10 cellular contexts compared by ENCODE assay signal in genomic region chr4:57043304-57044251, GRCh38.
DNase-seq lines count a peak whose midpoint lies in the region; ATAC-seq and TF ChIP-seq lines count a peak whose summit lies in the region.
"Had no signal": no experiment of that assay in that cellular context is flagged by ENCODE, and none has a peak within 500 bp of the region (broad histone marks: within the 10 kb centered on the region; RNA-seq: fewer than 3 reads in every experiment).

No MANE protein-coding gene starts in this region.

- no peaks in the 10 kb centered on the region for H3K27me3 ChIP-seq in liver (ENCODE audit: control insufficient read depth in 4 of 4, insufficient read depth in 4 of 4, low read length in 3 of 4)
- H3K27me3 ChIP-seq in effector memory CD4-positive, alpha-beta T cell (replicated peaks; ENCODE audit: control insufficient read depth, insufficient read depth, low read length, poor library complexity, severe bottlenecking): no peaks in the 10 kb centered on the region

- no peaks in the 10 kb centered on the region for H3K36me3 ChIP-seq in liver (ENCODE audit: control insufficient read depth in 4 of 4, insufficient read depth in 3 of 4, low read depth in 1 of 4, low read length in 3 of 4)
- no peaks in the 10 kb centered on the region for H3K36me3 ChIP-seq in effector memory CD4-positive, alpha-beta T cell (ENCODE audit: control insufficient read depth, insufficient read depth, low read length)

- TF ChIP-seq RAD21 in liver (IDR thresholded peaks at IDR 0.05): peak in 1 of 2 donors; percentile 18

- peak overlapping the region; percentile 56 to 83 for H3K27ac ChIP-seq in liver (ENCODE audit: low read depth in 1 of 2, low read length in 2 of 2)
- H3K27ac ChIP-seq in effector memory CD4-positive, alpha-beta T cell (ENCODE audit: insufficient read depth, low read length, poor library complexity, severe bottlenecking): no peak overlapping the region

- WGBS in liver: 66% methylated on average over 6 of the region's 6 CpGs

- H3K4me1 ChIP-seq in liver (ENCODE audit: control insufficient read depth in 4 of 4, insufficient read depth in 4 of 4, low read length in 3 of 4): no peaks in the 10 kb centered on the region
- no peaks in the 10 kb centered on the region for H3K4me1 ChIP-seq in effector memory CD4-positive, alpha-beta T cell (ENCODE audit: control insufficient read depth, insufficient read depth, low read length, poor library complexity, severe bottlenecking)

- no peaks in the 10 kb centered on the region for H3K9me3 ChIP-seq in liver (ENCODE audit: control insufficient read depth in 4 of 4, low read length in 3 of 4)
- no peaks in the 10 kb centered on the region for H3K9me3 ChIP-seq in effector memory CD4-positive, alpha-beta T cell (ENCODE audit: control insufficient read depth, low read length)

- no peak overlapping the region for H3K9ac ChIP-seq in liver (ENCODE audit: low read depth in 1 of 2, low read length in 2 of 2)

- no peak overlapping the region for H3K4me3 ChIP-seq in HFF-Myc (replicated peaks; ENCODE audit: low read depth, low read length)
- H3K4me3 ChIP-seq in liver (ENCODE audit: low read depth in 1 of 3, low read length in 3 of 3): no peak overlapping the region
- H3K4me3 ChIP-seq in effector memory CD4-positive, alpha-beta T cell (ENCODE audit: insufficient read depth, low read depth, low read length, poor library complexity, severe bottlenecking): no peak overlapping the region

- TF ChIP-seq CTCF in HFF-Myc (IDR thresholded peaks at IDR 0.05; ENCODE audit: low read depth, low read length, missing control alignments) (no peak), liver (IDR thresholded peaks at IDR 0.05; ENCODE audit: low read depth, low read length, missing input control) (no peak)

- peak; percentile 63 for DNase-seq in HFF-Myc (ENCODE audit: extremely low read depth, low read depth)
- peak; percentile 70 for DNase-seq in dedifferentiated amniotic fluid mesenchymal stem cell (ENCODE audit: extremely low spot score)
- peak; percentile 69 for DNase-seq in stromal cell of bone marrow (ENCODE audit: low read depth)
- no peak for DNase-seq in effector memory CD4-positive, alpha-beta T cell
- no peak for DNase-seq in activated CD4-positive, CD25-positive, alpha-beta regulatory T cell treated with anti-CD3 and anti-CD28 coated beads, Interleukin-2, amount 50 U/mL, for 72 hours
- DNase-seq: activated CD8-positive, alpha-beta T cell treated with anti-CD3 and anti-CD28 coated beads for 36 hours; DMS79 treated with DMSO at 0.1 percent for 48 hours had no signal

- ATAC-seq in HG02571 (IDR thresholded peaks at IDR 0.05; ENCODE audit: unreplicated experiment) (no peak), HG02981 (IDR thresholded peaks at IDR 0.05; ENCODE audit: unreplicated experiment) (no peak)
- ATAC-seq: activated CD8-positive, alpha-beta T cell treated with anti-CD3 and anti-CD28 coated beads for 36 hours had no signal

TF ChIP-seq in liver, 16 proteins besides CTCF, POLR2A, EP300 and RAD21:
- no peak for TF ChIP-seq YY1 (IDR thresholded peaks at IDR 0.05)
- peak in 1 of 2 donors; percentile 13 for TF ChIP-seq JUND (IDR thresholded peaks at IDR 0.05)
- TF ChIP-seq SP1 (IDR thresholded peaks at IDR 0.05): peak; percentile 74
- TF ChIP-seq HNF4A (conservative IDR thresholded peaks at IDR 0.05): no peak
- no peak for TF ChIP-seq GABPA (IDR thresholded peaks at IDR 0.05 in 1 of 2, conservative IDR thresholded peaks at IDR 0.05 in 1 of 2)
- no peak for TF ChIP-seq ATF3 (IDR thresholded peaks at IDR 0.05)
- TF ChIP-seq EGR1 (IDR thresholded peaks at IDR 0.05; ENCODE audit: low read depth in 2 of 2): no peak
- no peak for TF ChIP-seq HNF4G (IDR thresholded peaks at IDR 0.05)
- TF ChIP-seq ZBTB33 (IDR thresholded peaks at IDR 0.05): no peak
- peak; percentile 57 for TF ChIP-seq REST (IDR thresholded peaks at IDR 0.05)
- TF ChIP-seq TAF1 (conservative IDR thresholded peaks at IDR 0.05): no peak
- TF ChIP-seq RXRA (IDR thresholded peaks at IDR 0.05): peak in 1 of 2 donors; percentile 35
- no peak for TF ChIP-seq MAX (IDR thresholded peaks at IDR 0.05)
- TF ChIP-seq FOXA1 (IDR thresholded peaks at IDR 0.05): no peak
- no peak for TF ChIP-seq FOXA2 (IDR thresholded peaks at IDR 0.05)
- peak; percentile 89 for TF ChIP-seq NR2F2 (IDR thresholded peaks at IDR 0.05)

Comparison
In these comparisons a context has a peak if more than half of its experiments do, and no peak if none do; other contexts are left out.
1. DNase-seq: peak in HFF-Myc (single experiment), dedifferentiated amniotic fluid mesenchymal stem cell (single experiment) and stromal cell of bone marrow (single experiment); none in effector memory CD4-positive, alpha-beta T cell (0 of 3) and activated CD4-positive, CD25-positive, alpha-beta regulatory T cell treated with anti-CD3 and anti-CD28 coated beads, Interleukin-2, amount 50 U/mL, for 72 hours (single experiment).